In genomic region chr12:106724934-106725333, GRCh38 we compare ENCODE assay signal across 22 cellular contexts.
"Had no signal": no experiment of that assay in that cellular context is flagged by ENCODE, and none has a peak within 500 bp of the region (broad histone marks: within the 10 kb centered on the region; RNA-seq: fewer than 3 reads in every experiment).

No MANE protein-coding gene starts in this region.

- DNase-seq: colonic mucosa; cortex of kidney; effector CD8-positive, alpha-beta T cell; effector memory CD8-positive, alpha-beta T cell; endodermal cell; erythroblast; esophagus squamous epithelium; foreskin fibroblast; foreskin melanocyte; gastrocnemius medialis; glutamatergic neuron; heart right ventricle; hippocampal formation; left cardiac atrium; left lung; left ventricle myocardium superior; lower lobe of right lung; mesendoderm; midbrain; naive thymus-derived CD4-positive, alpha-beta T cell had no signal

- H3K4me3 ChIP-seq: colonic mucosa, esophagus squamous epithelium, gastrocnemius medialis, heart right ventricle, left lung, lower lobe of right lung had no signal

- ATAC-seq: effector memory CD8-positive, alpha-beta T cell; esophagus mucosa; gastrocnemius medialis; heart right ventricle; left cardiac atrium; left lung; left ventricle myocardium superior; lower lobe of right lung; naive thymus-derived CD4-positive, alpha-beta T cell had no signal

- H3K36me3 ChIP-seq: colonic mucosa, esophagus squamous epithelium, gastrocnemius medialis, heart right ventricle, left lung, lower lobe of right lung had no signal

- H3K4me1 ChIP-seq: colonic mucosa, esophagus squamous epithelium, gastrocnemius medialis, heart right ventricle, left lung, lower lobe of right lung had no signal

- H3K27ac ChIP-seq: colonic mucosa, epithelial cell of prostate, esophagus squamous epithelium, gastrocnemius medialis, heart right ventricle, left lung, lower lobe of right lung had no signal

- H3K9me3 ChIP-seq: colonic mucosa, esophagus squamous epithelium, gastrocnemius medialis, heart right ventricle, left lung, lower lobe of right lung had no signal
